ENCODE assay signal across 8 cellular contexts in the genomic region with DNA sequence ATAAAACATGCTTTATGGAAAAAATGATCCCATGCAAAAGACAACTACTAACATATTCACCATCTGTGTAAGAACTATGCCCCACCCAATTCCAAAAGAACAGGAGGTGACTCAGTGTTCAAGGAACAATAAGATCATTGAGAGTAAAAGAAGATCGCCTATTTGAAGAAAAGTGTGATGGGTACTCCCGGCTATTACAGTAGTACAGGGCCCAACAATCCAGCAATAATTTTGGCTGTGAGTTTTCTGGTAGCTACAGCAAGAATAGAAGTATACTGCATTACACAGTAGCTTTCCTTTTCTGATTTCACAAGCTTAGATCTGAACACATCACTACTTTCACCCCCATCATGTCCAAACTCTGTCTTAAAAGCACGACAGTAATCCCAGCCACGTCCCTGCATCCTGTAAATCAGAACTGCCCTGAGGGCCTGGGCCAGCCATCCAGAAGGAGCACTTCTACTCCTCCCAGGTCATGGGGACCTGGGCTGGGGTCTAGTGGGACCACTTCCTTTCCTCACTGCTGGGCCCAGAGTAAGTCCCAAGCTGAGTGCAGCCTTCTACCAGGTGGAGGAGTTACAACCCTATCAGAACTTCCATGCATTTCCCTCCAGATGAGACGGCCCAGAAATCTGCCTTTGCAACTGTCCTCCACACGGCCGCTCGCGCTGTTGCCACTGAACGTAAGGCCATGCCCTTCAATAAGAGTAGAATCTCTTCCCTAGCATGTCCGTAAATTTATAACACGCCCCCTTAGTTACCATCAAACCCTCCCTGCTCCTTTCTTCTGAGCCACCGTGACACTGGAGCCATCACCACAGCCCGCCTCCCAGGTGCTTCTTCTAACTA. TPM values are rescaled to one million over a fixed set of nuclear protein-coding genes. Genes with fewer than 3 reads are reported as not detected.
A peak's percentile ranks its signal among the peaks of the same experiment; 100 is the strongest.
DNase-seq lines count a peak whose midpoint lies in the region; ATAC-seq and TF ChIP-seq lines count a peak whose summit lies in the region.

No MANE protein-coding gene starts in this region.

- TF ChIP-seq CTCF in GM23338 (conservative IDR thresholded peaks at IDR 0.05; ENCODE audit: low read depth in 2 of 2) (no peak), RWPE1 (conservative IDR thresholded peaks at IDR 0.05; ENCODE audit: low read depth) (no peak), osteoblast (IDR thresholded peaks at IDR 0.05; ENCODE audit: extremely low read depth, low read depth, low read length) (no peak), MM.1S (IDR thresholded peaks at IDR 0.05; ENCODE audit: low read length) (no peak)

- H2AFZ ChIP-seq in GM23338 (no peak overlapping the region), osteoblast (ENCODE audit: low read length) (peak overlapping the region; percentile 50), MM.1S (ENCODE audit: low read length) (no peak overlapping the region)

- H3K4me1 ChIP-seq in GM23338 (ENCODE audit: insufficient read depth) = peaks cover 21% of the 10 kb centered on the region
- H3K4me1 ChIP-seq in osteoblast (ENCODE audit: insufficient read depth, low read length) = peaks cover 58% of the 10 kb centered on the region
- peaks cover 11% of the 10 kb centered on the region for H3K4me1 ChIP-seq in MM.1S (ENCODE audit: low read length)

- POLR2A ChIA-PET in RWPE1 (lab: Yijun Ruan, JAX; ENCODE audit: low non-redundant PET) = no interaction called here

- peaks cover 1% of the 10 kb centered on the region for H3K27me3 Mint-ChIP-seq in GM23338 (ENCODE audit: insufficient read depth, low read depth, poor library complexity)

- no peak overlapping the region for H3K9ac ChIP-seq in MM.1S (ENCODE audit: low read length)

- H3K9me2 ChIP-seq in GM23338 (ENCODE audit: insufficient read depth) = no peaks in the 10 kb centered on the region
- H3K9me2 ChIP-seq in MM.1S (replicated peaks; ENCODE audit: insufficient read depth, low read length) = no peaks in the 10 kb centered on the region

- ATAC-seq in GM23338 (peak; percentile 33), HG02798 (IDR thresholded peaks at IDR 0.05; ENCODE audit: poor library complexity, unreplicated experiment) (no peak)

- peaks cover 47% of the 10 kb centered on the region for H3K4me1 Mint-ChIP-seq in GM23338

- H3K27me3 ChIP-seq in GM23338 (ENCODE audit: insufficient read depth) (no peaks in the 10 kb centered on the region), osteoblast (ENCODE audit: insufficient read depth, low read length) (no peaks in the 10 kb centered on the region), MM.1S (replicated peaks; ENCODE audit: insufficient read depth, low read length) (no peaks in the 10 kb centered on the region)

- H3K27ac ChIP-seq in GM23338 (ENCODE audit: low read depth) = no peak overlapping the region
- peak overlapping the region; percentile 99 for H3K27ac ChIP-seq in RWPE1
- peak overlapping the region; percentile 97 for H3K27ac ChIP-seq in osteoblast (ENCODE audit: low read depth, low read length)
- H3K27ac ChIP-seq in MM.1S (ENCODE audit: low read length) = no peak overlapping the region

- H3K4me3 ChIP-seq in GM23338 (no peak overlapping the region), osteoblast (ENCODE audit: insufficient read depth, low read length) (peak overlapping the region; percentile 10), MM.1S (ENCODE audit: low read length) (no peak overlapping the region)

- peaks cover 16% of the 10 kb centered on the region; the same call in 1 of the 2 replicates for H4K20me1 ChIP-seq in GM23338 (replicated peaks; ENCODE audit: insufficient read depth)
- no peaks in the 10 kb centered on the region for H4K20me1 ChIP-seq in osteoblast (ENCODE audit: insufficient read depth, low read length)
- no peaks in the 10 kb centered on the region for H4K20me1 ChIP-seq in MM.1S (ENCODE audit: insufficient read depth, low read length)

- H3K4me3 Mint-ChIP-seq in GM23338 = no peak overlapping the region; the same call in 2 of the 3 replicates

- H3K36me3 Mint-ChIP-seq in GM23338 (ENCODE audit: low read depth) = peaks cover 7% of the 10 kb centered on the region; the same call in 2 of the 3 replicates

- DNase-seq in GM23338 (ENCODE audit: low spot score) (no peak), RWPE1 (ENCODE audit: low spot score) (peak; percentile 68), epidermal melanocyte (ENCODE audit: insufficient read length, low spot score) (peak; percentile 44), osteoblast (ENCODE audit: insufficient read length, low spot score, missing footprints) (no peak), NCI-H526 treated with DMSO at 0.1 percent for 48 hours (lab: John Stamatoyannopoulos, UW) (no peak), mesenteric fat pad (ENCODE audit: low spot score) (no peak), MM.1S (no peak)

- H3F3A ChIP-seq in GM23338 (replicated peaks; ENCODE audit: low read depth) (no peaks in the 10 kb centered on the region), MM.1S (ENCODE audit: insufficient read depth, low read length) (no peaks in the 10 kb centered on the region)

- H3K9me3 ChIP-seq in osteoblast (ENCODE audit: low read depth, low read length) (no peaks in the 10 kb centered on the region), MM.1S (replicated peaks; ENCODE audit: insufficient read depth, low read length) (no peaks in the 10 kb centered on the region)

- CTCF ChIA-PET in RWPE1 (lab: Yijun Ruan, JAX) = no interaction called here

- H3K79me2 ChIP-seq in GM23338 (replicated peaks; ENCODE audit: insufficient read depth) = peaks cover 96% of the 10 kb centered on the region
- H3K79me2 ChIP-seq in osteoblast (ENCODE audit: insufficient read depth, low read length) = peaks cover 80% of the 10 kb centered on the region
- peaks cover 93% of the 10 kb centered on the region for H3K79me2 ChIP-seq in MM.1S (ENCODE audit: low read length)

- peak overlapping the region; percentile 46 for H3K27ac Mint-ChIP-seq in GM23338

- no peaks in the 10 kb centered on the region for H3K9me3 Mint-ChIP-seq in GM23338

- H3K36me3 ChIP-seq in GM23338 (ENCODE audit: insufficient read depth) = no peaks in the 10 kb centered on the region
- H3K36me3 ChIP-seq in osteoblast (ENCODE audit: insufficient read depth, low read length) = no peaks in the 10 kb centered on the region
- no peaks in the 10 kb centered on the region for H3K36me3 ChIP-seq in MM.1S (replicated peaks; ENCODE audit: insufficient read depth, low read length)

- no peak overlapping the region for H3K4me2 ChIP-seq in GM23338
- peak overlapping the region; percentile 58 for H3K4me2 ChIP-seq in osteoblast (ENCODE audit: insufficient read depth, low read length)
- no peak overlapping the region for H3K4me2 ChIP-seq in MM.1S (ENCODE audit: low read depth, low read length)

TF ChIP-seq in GM23338, 12 proteins besides CTCF, POLR2A, EP300 and RAD21 (continues in another document):
- TF ChIP-seq EZH2 (IDR thresholded peaks at IDR 0.05; ENCODE audit: low read depth, unreplicated experiment) (no peak), ZNF331 (CRISPR knock-in tag; IDR thresholded peaks at IDR 0.05; ENCODE audit: low read depth) (no peak), JUNB (IDR thresholded peaks at IDR 0.05; ENCODE audit: unreplicated experiment) (no peak), NANOG (IDR thresholded peaks at IDR 0.05; ENCODE audit: borderline replicate concordance) (no peak), EZH2phosphoT487 (IDR thresholded peaks at IDR 0.05; ENCODE audit: unreplicated experiment) (no peak), POLR2AphosphoS5 (IDR thresholded peaks at IDR 0.05; ENCODE audit: low read depth) (no peak)
- TF ChIP-seq, protein P1, sequence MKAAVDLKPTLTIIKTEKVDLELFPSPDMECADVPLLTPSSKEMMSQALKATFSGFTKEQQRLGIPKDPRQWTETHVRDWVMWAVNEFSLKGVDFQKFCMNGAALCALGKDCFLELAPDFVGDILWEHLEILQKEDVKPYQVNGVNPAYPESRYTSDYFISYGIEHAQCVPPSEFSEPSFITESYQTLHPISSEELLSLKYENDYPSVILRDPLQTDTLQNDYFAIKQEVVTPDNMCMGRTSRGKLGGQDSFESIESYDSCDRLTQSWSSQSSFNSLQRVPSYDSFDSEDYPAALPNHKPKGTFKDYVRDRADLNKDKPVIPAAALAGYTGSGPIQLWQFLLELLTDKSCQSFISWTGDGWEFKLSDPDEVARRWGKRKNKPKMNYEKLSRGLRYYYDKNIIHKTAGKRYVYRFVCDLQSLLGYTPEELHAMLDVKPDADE (IDR thresholded peaks at IDR 0.05) = no peak
- TF ChIP-seq, protein P2, sequence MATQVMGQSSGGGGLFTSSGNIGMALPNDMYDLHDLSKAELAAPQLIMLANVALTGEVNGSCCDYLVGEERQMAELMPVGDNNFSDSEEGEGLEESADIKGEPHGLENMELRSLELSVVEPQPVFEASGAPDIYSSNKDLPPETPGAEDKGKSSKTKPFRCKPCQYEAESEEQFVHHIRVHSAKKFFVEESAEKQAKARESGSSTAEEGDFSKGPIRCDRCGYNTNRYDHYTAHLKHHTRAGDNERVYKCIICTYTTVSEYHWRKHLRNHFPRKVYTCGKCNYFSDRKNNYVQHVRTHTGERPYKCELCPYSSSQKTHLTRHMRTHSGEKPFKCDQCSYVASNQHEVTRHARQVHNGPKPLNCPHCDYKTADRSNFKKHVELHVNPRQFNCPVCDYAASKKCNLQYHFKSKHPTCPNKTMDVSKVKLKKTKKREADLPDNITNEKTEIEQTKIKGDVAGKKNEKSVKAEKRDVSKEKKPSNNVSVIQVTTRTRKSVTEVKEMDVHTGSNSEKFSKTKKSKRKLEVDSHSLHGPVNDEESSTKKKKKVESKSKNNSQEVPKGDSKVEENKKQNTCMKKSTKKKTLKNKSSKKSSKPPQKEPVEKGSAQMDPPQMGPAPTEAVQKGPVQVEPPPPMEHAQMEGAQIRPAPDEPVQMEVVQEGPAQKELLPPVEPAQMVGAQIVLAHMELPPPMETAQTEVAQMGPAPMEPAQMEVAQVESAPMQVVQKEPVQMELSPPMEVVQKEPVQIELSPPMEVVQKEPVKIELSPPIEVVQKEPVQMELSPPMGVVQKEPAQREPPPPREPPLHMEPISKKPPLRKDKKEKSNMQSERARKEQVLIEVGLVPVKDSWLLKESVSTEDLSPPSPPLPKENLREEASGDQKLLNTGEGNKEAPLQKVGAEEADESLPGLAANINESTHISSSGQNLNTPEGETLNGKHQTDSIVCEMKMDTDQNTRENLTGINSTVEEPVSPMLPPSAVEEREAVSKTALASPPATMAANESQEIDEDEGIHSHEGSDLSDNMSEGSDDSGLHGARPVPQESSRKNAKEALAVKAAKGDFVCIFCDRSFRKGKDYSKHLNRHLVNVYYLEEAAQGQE (IDR thresholded peaks at IDR 0.05; ENCODE audit: unreplicated experiment) = no peak

RNA-seq across cellular contexts. Expression of gene ESYT2, which starts 7.9 kb away (rescaled TPM):
- total RNA-seq in GM23338 (2014; rRNA removed; shearing (Covaris generic)) = 50.3 and 52.7 TPM in 2 replicates
- polyA plus RNA-seq in GM23338 (2016; fragmentation: Nextera tagmentation; extraction: Ambion mirVana) = 9.6 TPM in 2 replicates
- 126 and 132 TPM in 2 replicates for total RNA-seq in osteoblast
- 79.5 TPM for total RNA-seq in mesenteric fat pad

RNA-seq across cellular contexts. Expression of gene DYNC2I1, which starts 35.0 kb away (rescaled TPM):
- total RNA-seq in GM23338 (2014; rRNA removed; shearing (Covaris generic)) = 8.3 and 9.0 TPM in 2 replicates
- polyA plus RNA-seq in GM23338 (2016; fragmentation: Nextera tagmentation; extraction: Ambion mirVana) = 54.4 and 60.9 TPM in 2 replicates
- 5.9 and 8.0 TPM in 2 replicates for total RNA-seq in osteoblast
- 20.3 TPM for total RNA-seq in mesenteric fat pad

Comparison
In these comparisons a context has a peak if more than half of its experiments do, and no peak if none do; other contexts are left out.
1. DNase-seq: peak in RWPE1 (single experiment) and epidermal melanocyte (single experiment); none in GM23338 (single experiment), osteoblast (single experiment), NCI-H526 treated with DMSO at 0.1 percent for 48 hours (single experiment), mesenteric fat pad (single experiment) and MM.1S (single experiment).
2. H3K27ac ChIP-seq: peak in RWPE1 (single experiment) and osteoblast (single experiment); none in GM23338 (single experiment) and MM.1S (single experiment).